In the genomic region with DNA sequence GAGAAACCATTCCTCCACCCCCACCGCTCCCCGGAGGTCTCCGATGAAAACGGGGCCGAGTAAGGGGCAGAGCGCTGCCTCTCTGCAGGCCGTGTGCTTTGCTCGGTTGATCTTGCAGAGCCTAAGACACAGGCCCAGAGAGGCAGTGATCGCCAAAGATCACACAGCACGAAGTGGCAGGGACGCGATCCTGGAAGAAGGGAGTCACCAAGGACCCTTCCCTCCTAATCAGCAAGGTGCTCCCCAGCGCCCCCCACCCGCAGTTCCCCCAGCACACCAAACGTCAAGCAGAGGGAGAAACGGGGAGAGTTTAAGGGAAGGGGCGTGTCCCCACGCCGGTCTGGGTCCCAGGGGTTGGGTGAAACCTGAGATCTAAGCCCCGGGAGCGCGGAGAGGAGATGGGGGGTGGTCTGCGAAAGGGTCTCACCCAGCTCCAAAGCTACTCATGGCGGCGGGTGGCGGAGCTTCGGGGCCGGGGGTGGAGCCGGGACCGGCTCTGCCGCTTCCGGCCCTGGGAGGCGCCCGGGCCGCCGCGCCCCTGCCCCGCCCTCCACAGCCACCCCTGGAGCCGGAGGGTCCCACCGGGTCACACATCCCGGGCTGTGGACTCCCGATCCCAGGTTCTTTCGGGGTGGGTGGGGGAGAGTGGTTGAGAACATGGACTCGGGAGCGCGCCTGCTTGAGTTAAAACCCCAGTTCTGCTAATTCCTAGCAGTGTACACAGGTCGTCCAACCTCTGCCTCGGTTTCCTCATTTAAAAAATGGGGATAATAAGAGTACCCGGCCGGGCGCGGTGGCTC, we compare ENCODE assay signal across 8 cellular contexts. TPM values are rescaled to one million over a fixed set of nuclear protein-coding genes. Genes with fewer than 3 reads are reported as not detected.
DNase-seq lines count a peak whose midpoint lies in the region; ATAC-seq and TF ChIP-seq lines count a peak whose summit lies in the region.

A gene with protein sequence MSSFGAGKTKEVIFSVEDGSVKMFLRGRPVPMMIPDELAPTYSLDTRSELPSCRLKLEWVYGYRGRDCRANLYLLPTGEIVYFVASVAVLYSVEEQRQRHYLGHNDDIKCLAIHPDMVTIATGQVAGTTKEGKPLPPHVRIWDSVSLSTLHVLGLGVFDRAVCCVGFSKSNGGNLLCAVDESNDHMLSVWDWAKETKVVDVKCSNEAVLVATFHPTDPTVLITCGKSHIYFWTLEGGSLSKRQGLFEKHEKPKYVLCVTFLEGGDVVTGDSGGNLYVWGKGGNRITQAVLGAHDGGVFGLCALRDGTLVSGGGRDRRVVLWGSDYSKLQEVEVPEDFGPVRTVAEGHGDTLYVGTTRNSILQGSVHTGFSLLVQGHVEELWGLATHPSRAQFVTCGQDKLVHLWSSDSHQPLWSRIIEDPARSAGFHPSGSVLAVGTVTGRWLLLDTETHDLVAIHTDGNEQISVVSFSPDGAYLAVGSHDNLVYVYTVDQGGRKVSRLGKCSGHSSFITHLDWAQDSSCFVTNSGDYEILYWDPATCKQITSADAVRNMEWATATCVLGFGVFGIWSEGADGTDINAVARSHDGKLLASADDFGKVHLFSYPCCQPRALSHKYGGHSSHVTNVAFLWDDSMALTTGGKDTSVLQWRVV (minus strand): TSS at position 468 of the 800 bp plus-strand sequence. CDS start 21 bp downstream, at position 447.

- H3K4me3 ChIP-seq in esophagus muscularis mucosa (peak within 1 kb of the TSS; percentile 63 to 70 (median 66)), tibial artery (peak within 1 kb of the TSS; percentile 60 to 81)

- no peak for TF ChIP-seq POLR2A in esophagus muscularis mucosa (IDR thresholded peaks at IDR 0.05; ENCODE audit: low read depth)

- H3K9me3 ChIP-seq in esophagus muscularis mucosa (no peaks in the 10 kb centered on the region), tibial artery (no peaks in the 10 kb centered on the region)

- H3K36me3 Mint-ChIP-seq in natural killer cell treated with Interleukin-12 subunit alpha and Interleukin-12 subunit beta and Interleukin-15 and Interleukin-18, amount 100 ng/mL, for 72 hours = peaks cover 10% of the 10 kb centered on the region

- intact Hi-C loops in esophagus muscularis mucosa (cut with DNase I) = no loop called here
- intact Hi-C loops in tibial artery (cut with DNase I; ENCODE audit: low total_unique reads) = no loop called here

- peak within 1 kb of the TSS; percentile 93 to 94 for H3K27ac Mint-ChIP-seq in natural killer cell treated with Interleukin-12 subunit alpha and Interleukin-12 subunit beta and Interleukin-15 and Interleukin-18, amount 100 ng/mL, for 72 hours

- TF ChIP-seq CTCF in esophagus muscularis mucosa (IDR thresholded peaks at IDR 0.05) (no peak), tibial artery (IDR thresholded peaks at IDR 0.05) (no peak)

- peak in 1 of 2 donors; percentile 12 for ATAC-seq in natural killer cell treated with Interleukin-12 subunit alpha and Interleukin-12 subunit beta and Interleukin-15 and Interleukin-18, amount 100 ng/mL, for 72 hours

- no peaks in the 10 kb centered on the region for H3K27me3 Mint-ChIP-seq in natural killer cell treated with Interleukin-12 subunit alpha and Interleukin-12 subunit beta and Interleukin-15 and Interleukin-18, amount 100 ng/mL, for 72 hours

- H3K36me3 ChIP-seq in esophagus muscularis mucosa (no peaks in the 10 kb centered on the region), tibial artery (peaks cover 0 to under 1% (median 0%) of the 10 kb centered on the region in 3 donors)

- 9% methylated on average over 17 of the region's 52 CpGs for WGBS in esophagus muscularis mucosa

- H3K27me3 ChIP-seq in esophagus muscularis mucosa = peaks cover 0 to 10% (median 3%) of the 10 kb centered on the region in 4 donors
- H3K27me3 ChIP-seq in tibial artery = peaks cover 0 to 8% of the 10 kb centered on the region in 2 donors

- peak within 1 kb of the TSS in 1 of 4 donors; percentile 33 for H3K27ac ChIP-seq in esophagus muscularis mucosa (replicated peaks in 1 of 4)
- H3K27ac ChIP-seq in tibial artery = peak within 1 kb of the TSS; percentile 65 to 67

- peak within 1 kb of the TSS; percentile 92 for H3K4me3 Mint-ChIP-seq in natural killer cell treated with Interleukin-12 subunit alpha and Interleukin-12 subunit beta and Interleukin-15 and Interleukin-18, amount 100 ng/mL, for 72 hours

- DNase-seq in NCI-H2029 (lab: John Stamatoyannopoulos, UW) = peak; percentile 7
- no peak for DNase-seq in NCI-H2029 treated with DMSO at 0.1 percent for 48 hours (lab: John Stamatoyannopoulos, UW)
- peak; percentile 74 for DNase-seq in NCI-H69 (lab: John Stamatoyannopoulos, UW)
- DNase-seq in activated T-cell treated with anti-CD3 and anti-CD28 coated beads for 48 hours (ENCODE audit: low read depth) = peak; percentile 51
- no peak for DNase-seq in esophagus muscularis mucosa (ENCODE audit: extremely low spot score)
- peak; percentile 75 for DNase-seq in natural killer cell treated with Interleukin-12 subunit alpha and Interleukin-12 subunit beta and Interleukin-15 and Interleukin-18, amount 100 ng/mL, for 72 hours (ENCODE audit: low spot score)
- peak; percentile 23 to 71 for DNase-seq in tibial artery
- no peak for DNase-seq in inferior parietal cortex (ENCODE audit: extremely low spot score)

- peaks cover 39 to 40% of the 10 kb centered on the region in 2 donors for H3K4me1 Mint-ChIP-seq in natural killer cell treated with Interleukin-12 subunit alpha and Interleukin-12 subunit beta and Interleukin-15 and Interleukin-18, amount 100 ng/mL, for 72 hours (ENCODE audit: low read depth in 2 of 2)

- peaks cover 4% of the 10 kb centered on the region for H3K9me3 Mint-ChIP-seq in natural killer cell treated with Interleukin-12 subunit alpha and Interleukin-12 subunit beta and Interleukin-15 and Interleukin-18, amount 100 ng/mL, for 72 hours

- no peak for TF ChIP-seq EP300 in esophagus muscularis mucosa (IDR thresholded peaks at IDR 0.05)

- H3K4me1 ChIP-seq in esophagus muscularis mucosa (peaks cover 24 to 52% (median 50%) of the 10 kb centered on the region in 4 donors), tibial artery (peaks cover 0 to 68% (median 43%) of the 10 kb centered on the region in 4 donors)

RNA-seq across cellular contexts. Expression of the gene that starts here (rescaled TPM):
- 10 to 100 TPM; 12.0 to 28.4 (median 18.3) TPM for total RNA-seq in esophagus muscularis mucosa
- 100 to 1,000 TPM; 232 to 255 TPM for total RNA-seq in natural killer cell treated with Interleukin-12 subunit alpha and Interleukin-12 subunit beta and Interleukin-15 and Interleukin-18, amount 100 ng/mL, for 72 hours

Comparison
In these comparisons a context has a peak if more than half of its experiments do, and no peak if none do; other contexts are left out.
1. RNA of the gene that starts here (total RNA-seq): 232 to 255 TPM in natural killer cell treated with Interleukin-12 subunit alpha and Interleukin-12 subunit beta and Interleukin-15 and Interleukin-18, amount 100 ng/mL, for 72 hours; 12.0 to 28.4 TPM in esophagus muscularis mucosa; every median in the first group is over 4 times any median in the second.
2. DNase-seq: peak in NCI-H2029 (single experiment), NCI-H69 (single experiment), activated T-cell treated with anti-CD3 and anti-CD28 coated beads for 48 hours (single experiment), natural killer cell treated with Interleukin-12 subunit alpha and Interleukin-12 subunit beta and Interleukin-15 and Interleukin-18, amount 100 ng/mL, for 72 hours (single experiment) and tibial artery (2 of 2); none in NCI-H2029 treated with DMSO at 0.1 percent for 48 hours (single experiment), esophagus muscularis mucosa (single experiment) and inferior parietal cortex (single experiment).